In the genomic region with DNA sequence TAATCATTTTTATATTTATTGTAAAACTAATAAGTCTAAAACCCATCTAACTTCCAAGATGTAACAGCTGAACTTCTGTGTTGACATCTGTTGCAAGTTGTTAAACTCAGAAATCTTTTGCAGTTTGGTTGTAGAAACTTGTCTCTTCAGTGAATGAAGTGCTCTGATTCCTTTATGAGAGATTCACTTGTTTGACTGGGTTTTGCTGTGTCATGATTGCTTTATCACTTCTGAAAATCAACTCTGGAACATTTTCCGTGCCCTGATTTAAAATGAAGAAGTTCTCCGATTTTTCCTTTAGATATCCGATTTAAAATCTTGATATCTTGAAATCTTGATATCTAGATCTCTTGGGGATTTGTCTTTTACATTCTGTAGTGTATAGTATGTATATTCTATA, we compare ENCODE assay signal across 23 cellular contexts.
DNase-seq lines count a peak whose midpoint lies in the region; ATAC-seq, FAIRE-seq and TF ChIP-seq lines count a peak whose summit lies in the region.
"Had no signal": no experiment of that assay in that cellular context is flagged by ENCODE, and none has a peak within 500 bp of the region (broad histone marks: within the 10 kb centered on the region; RNA-seq: fewer than 3 reads in every experiment).

No MANE protein-coding gene starts in this region.

- H3K4me1 Mint-ChIP-seq in nephron, result peaks cover 56% of the 10 kb centered on the region

- no peaks in the 10 kb centered on the region for H3K9me3 Mint-ChIP-seq in nephron
- H3K9me3 Mint-ChIP-seq: endodermal cell; naive thymus-derived CD8-positive, alpha-beta T cell; stimulated activated memory B cell treated with anti-CD40 and anti-IgM and Interleukin-4, amounts not matched to agents 10 μg/mL and 1 μg/mL and 100 μg/mL, for 72 hours had no signal

- TF ChIP-seq RAD21 in A549 (conservative IDR thresholded peaks at IDR 0.05 in 1 of 2, IDR thresholded peaks at IDR 0.05 in 1 of 2), result no peak

- no peaks in the 10 kb centered on the region for H3K9me3 ChIP-seq in A549
- 0 out of 2 replicates have a peak, but pooled peaks cover 5% of the 10 kb centered on the region for H3K9me3 ChIP-seq in PC-9 (ENCODE audit: insufficient read depth, low read depth)
- H3K9me3 ChIP-seq: right lobe of liver had no signal

- H3K27me3 Mint-ChIP-seq in nephron (ENCODE audit: low read depth), result no peaks in the 10 kb centered on the region
- H3K27me3 Mint-ChIP-seq: naive thymus-derived CD8-positive, alpha-beta T cell; stimulated activated memory B cell treated with anti-CD40 and anti-IgM and Interleukin-4, amounts not matched to agents 10 μg/mL and 1 μg/mL and 100 μg/mL, for 72 hours had no signal

- H3K9me2 ChIP-seq in PC-9 (ENCODE audit: insufficient read depth), result no peaks in the 10 kb centered on the region

- H3K79me2 ChIP-seq in PC-9 (ENCODE audit: low read depth), result peaks cover 90% of the 10 kb centered on the region

- FAIRE-seq in A549 (lab: Jason Lieb, UNC), result no peak
- FAIRE-seq: bronchial epithelial cell, urothelium cell line had no signal

- no peaks in the 10 kb centered on the region for H3K36me3 ChIP-seq in PC-9 (ENCODE audit: low read depth)
- H3K36me3 ChIP-seq: right lobe of liver had no signal

- POLR2A ChIA-PET in A549 (lab: Yijun Ruan, JAX), result no interaction called here
- POLR2A ChIA-PET in PC-9 (lab: Charles Lee; ENCODE audit: unreplicated experiment), result no interaction called here

- intact Hi-C loops in PC-9 (cut with micrococcal nuclease; ENCODE audit: unreplicated experiment), result loop anchor here (2.0 to 5.0 kb wide), 2 partner anchors 37 to 47 kb away; no protein-coding TSS in a partner anchor

- peak in 1 of 2 experiments; percentile 61 for DNase-seq in A549 (ENCODE audit: low read depth in 1 of 2, low spot score in 1 of 2)
- DNase-seq in PC-9, result no peak
- DNase-seq in fibroblast of mammary gland (ENCODE audit: low read depth), result peak; percentile 24
- DNase-seq in NCI-H510A treated with DMSO at 0.1 percent for 48 hours (lab: John Stamatoyannopoulos, UW), result no peak
- no peak for DNase-seq in NCI-H2196 (lab: John Stamatoyannopoulos, UW; ENCODE audit: unreplicated experiment)
- no peak for DNase-seq in NCI-H1436 treated with DMSO at 0.1 percent for 48 hours (lab: John Stamatoyannopoulos, UW)
- no peak for DNase-seq in NCI-H1694 treated with DMSO at 0.1 percent for 48 hours (lab: John Stamatoyannopoulos, UW)
- DNase-seq: activated CD4-positive, CD25-positive, alpha-beta regulatory T cell; activated naive CD4-positive, alpha-beta T cell treated with Interleukin-2 at 50 U/mL for 16 hours; COR-L47; endodermal cell; GF-D8; left cardiac atrium; naive thymus-derived CD8-positive, alpha-beta T cell; NCI-H146; NCI-H526; right lobe of liver had no signal

- H3K4me1 ChIP-seq in A549, result peaks cover 85% of the 10 kb centered on the region
- H3K4me1 ChIP-seq in PC-9 (replicated peaks; ENCODE audit: insufficient read depth), result peaks cover 56% of the 10 kb centered on the region

- TF ChIP-seq EP300 in A549 (IDR thresholded peaks at IDR 0.05), result no peak

- TF ChIP-seq CTCF in A549 (IDR thresholded peaks at IDR 0.05), result no peak
- no peak for TF ChIP-seq CTCF in PC-9 (conservative IDR thresholded peaks at IDR 0.05)
- TF ChIP-seq CTCF in fibroblast of mammary gland (conservative IDR thresholded peaks at IDR 0.05; ENCODE audit: control insufficient read depth, insufficient read depth, low read depth, low read length), result no peak
- no peak for TF ChIP-seq CTCF in nephron (IDR thresholded peaks at IDR 0.05; ENCODE audit: unreplicated experiment in 3 of 3)

- H3F3A ChIP-seq in PC-9 (ENCODE audit: insufficient read depth, low read depth), result peaks cover 65% of the 10 kb centered on the region

- H3K27ac Mint-ChIP-seq in nephron, result peak overlapping the region; percentile 45 to 82 (median 80)
- H3K27ac Mint-ChIP-seq: endodermal cell; stimulated activated memory B cell treated with anti-CD40 and anti-IgM and Interleukin-4, amounts not matched to agents 10 μg/mL and 1 μg/mL and 100 μg/mL, for 72 hours had no signal

- H3K4me3 Mint-ChIP-seq in nephron, result no peak overlapping the region
- H3K4me3 Mint-ChIP-seq: endodermal cell; stimulated activated memory B cell treated with anti-CD40 and anti-IgM and Interleukin-4, amounts not matched to agents 10 μg/mL and 1 μg/mL and 100 μg/mL, for 72 hours had no signal

- BruUV-seq in PC-9 (replicated peaks; lab: Mats Ljungman, UMichigan), result no TSS peak

- no peaks in the 10 kb centered on the region for H3K27me3 ChIP-seq in PC-9 (ENCODE audit: insufficient read depth, low read depth)
- H3K27me3 ChIP-seq: right lobe of liver had no signal

- no peak overlapping the region for H2AFZ ChIP-seq in PC-9

- CTCF ChIA-PET in A549 (lab: Yijun Ruan, JAX), result no interaction called here
- CTCF ChIA-PET in PC-9 (lab: Charles Lee), result no interaction called here

- TF ChIP-seq POLR2A in A549 (IDR thresholded peaks at IDR 0.05; ENCODE audit: low read length), result no peak

- ATAC-seq in A549, result no peak
- ATAC-seq: naive thymus-derived CD8-positive, alpha-beta T cell; Panc1; stimulated activated memory B cell treated with anti-CD40 and anti-IgM and Interleukin-4, amounts not matched to agents 10 μg/mL and 1 μg/mL and 100 μg/mL, for 72 hours had no signal

- peak overlapping the region; percentile 66 for H3K4me2 ChIP-seq in A549
- no peak overlapping the region for H3K4me2 ChIP-seq in PC-9
- H3K4me2 ChIP-seq: KMS-11 had no signal

- H4K20me1 ChIP-seq in PC-9 (ENCODE audit: insufficient read depth), result no peaks in the 10 kb centered on the region

- H3K36me3 Mint-ChIP-seq in nephron (ENCODE audit: low read depth), result no peaks in the 10 kb centered on the region
- H3K36me3 Mint-ChIP-seq: stimulated activated memory B cell treated with anti-CD40 and anti-IgM and Interleukin-4, amounts not matched to agents 10 μg/mL and 1 μg/mL and 100 μg/mL, for 72 hours had no signal

- WGBS in A549 (ENCODE audit: missing lambda C conversion rate), result 11% methylated on average over 3 of the region's 3 CpGs

- H3K27ac ChIP-seq in A549 (peak overlapping the region; percentile 85 to 91), PC-9 (peak overlapping the region; percentile 60)
- H3K27ac ChIP-seq: KMS-11 had no signal

- H3K4me3 ChIP-seq in A549 (no peak overlapping the region), PC-9 (no peak overlapping the region), fibroblast of mammary gland (ENCODE audit: control insufficient read depth, low read depth, low read length) (no peak overlapping the region)
- H3K4me3 ChIP-seq: right lobe of liver had no signal

TF ChIP-seq in A549, 52 proteins besides CTCF, POLR2A, EP300 and RAD21:
- peak; percentile 64; the same call in 1 of the 2 replicates for TF ChIP-seq GATA3 (IDR thresholded peaks at IDR 0.05; ENCODE audit: borderline replicate concordance)
- TF ChIP-seq BCL3 (IDR thresholded peaks at IDR 0.05), result no peak
- no peak for TF ChIP-seq FOXS1 (CRISPR knock-in tag; IDR thresholded peaks at IDR 0.05)
- TF ChIP-seq ZSCAN20 (CRISPR knock-in tag; IDR thresholded peaks at IDR 0.05), result no peak
- TF ChIP-seq MYC (IDR thresholded peaks at IDR 0.05; ENCODE audit: borderline replicate concordance, low read length), result no peak
- TF ChIP-seq, protein P1, sequence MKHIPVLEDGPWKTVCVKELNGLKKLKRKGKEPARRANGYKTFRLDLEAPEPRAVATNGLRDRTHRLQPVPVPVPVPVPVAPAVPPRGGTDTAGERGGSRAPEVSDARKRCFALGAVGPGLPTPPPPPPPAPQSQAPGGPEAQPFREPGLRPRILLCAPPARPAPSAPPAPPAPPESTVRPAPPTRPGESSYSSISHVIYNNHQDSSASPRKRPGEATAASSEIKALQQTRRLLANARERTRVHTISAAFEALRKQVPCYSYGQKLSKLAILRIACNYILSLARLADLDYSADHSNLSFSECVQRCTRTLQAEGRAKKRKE (CRISPR knock-in tag; IDR thresholded peaks at IDR 0.05; ENCODE audit: low read depth), result no peak
- peak; percentile 96 for TF ChIP-seq MAFK (IDR thresholded peaks at IDR 0.05; ENCODE audit: partially characterized antibody)
- peak; percentile 90 for TF ChIP-seq NFE2L2 (conservative IDR thresholded peaks at IDR 0.05; ENCODE audit: low read length)
- no peak for TF ChIP-seq RARB (CRISPR knock-in tag; IDR thresholded peaks at IDR 0.05)
- no peak for TF ChIP-seq KDM1A (IDR thresholded peaks at IDR 0.05; ENCODE audit: low read depth)
- TF ChIP-seq TP53 (CRISPR knock-in tag; IDR thresholded peaks at IDR 0.05), result no peak
- TF ChIP-seq JUN (IDR thresholded peaks at IDR 0.05), result no peak
